8 cellular contexts compared by ENCODE assay signal in the genomic region with DNA sequence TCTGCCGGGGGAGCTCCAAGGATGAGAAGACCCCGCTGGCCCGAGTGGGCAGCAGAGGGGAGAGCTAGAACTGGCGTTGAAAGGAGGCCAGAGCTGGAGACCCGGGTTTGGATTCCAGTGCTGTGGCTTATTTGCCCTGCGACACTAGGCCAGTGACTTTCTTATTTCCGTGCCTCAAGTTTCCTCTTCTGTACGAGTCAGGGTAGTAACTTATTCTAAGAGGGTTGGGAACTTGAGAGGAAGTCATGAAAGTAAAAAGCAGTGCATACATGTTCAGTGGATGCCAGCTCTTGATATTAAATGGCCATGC. TPM values are rescaled to one million over a fixed set of nuclear protein-coding genes. Genes with fewer than 3 reads are reported as not detected.
DNase-seq lines count a peak whose midpoint lies in the region; ATAC-seq and TF ChIP-seq lines count a peak whose summit lies in the region.

No MANE protein-coding gene starts in this region.

- H3K9me3 Mint-ChIP-seq in nephron: no peaks in the 10 kb centered on the region

- peaks cover 18% of the 10 kb centered on the region for H3K4me1 Mint-ChIP-seq in nephron

- H3K9me3 ChIP-seq in Panc1 (ENCODE audit: control insufficient read depth, insufficient read depth, low read depth, low read length): no peaks in the 10 kb centered on the region
- H3K9me3 ChIP-seq in ectodermal cell (ENCODE audit: control insufficient read depth, low read length): no peaks in the 10 kb centered on the region

- H3K36me3 ChIP-seq in Panc1 (ENCODE audit: control insufficient read depth, insufficient read depth, low read length) (peaks cover 5% of the 10 kb centered on the region; the same call in 1 of the 2 replicates), ectodermal cell (ENCODE audit: control insufficient read depth, insufficient read depth, low read length) (peaks cover 16% of the 10 kb centered on the region)

- DNase-seq in SIG-M5 treated with dmso at 0.1 percent for 504 hours (lab: John Stamatoyannopoulos, UW; ENCODE audit: unreplicated experiment) (peak; percentile 43), SIG-M5 (lab: John Stamatoyannopoulos, UW) (no peak), Panc1 (ENCODE audit: low read depth, low spot score) (no peak), putamen (ENCODE audit: low spot score) (no peak), COLO668 (lab: John Stamatoyannopoulos, UW; ENCODE audit: unreplicated experiment) (no peak)
- no peak for DNase-seq in stimulated activated naive CD4-positive, alpha-beta T cell treated with Interleukin-2 at 50 U/mL for 16 hours (lab: John Stamatoyannopoulos, UW)

- WGBS in ectodermal cell, 2 experiments: 3 to 8% methylated on average over 8 of the region's 8 CpGs

- H3K4me3 ChIP-seq in Panc1 (ENCODE audit: low read depth in 2 of 2, low read length in 2 of 2) (peak overlapping the region; percentile 73 to 97), ectodermal cell (ENCODE audit: insufficient read depth, low read depth, low read length) (peak overlapping the region; percentile 96)

- H3K27me3 ChIP-seq in Panc1 (ENCODE audit: control insufficient read depth, insufficient read depth, low read length) (no peaks in the 10 kb centered on the region), ectodermal cell (ENCODE audit: control insufficient read depth, insufficient read depth, low read length, poor library complexity, severe bottlenecking) (no peaks in the 10 kb centered on the region)

- no peaks in the 10 kb centered on the region; the same call in 1 of the 2 replicates for H3K4me1 ChIP-seq in Panc1 (ENCODE audit: control insufficient read depth, insufficient read depth, low read length)
- H3K4me1 ChIP-seq in ectodermal cell (ENCODE audit: control insufficient read depth, insufficient read depth, low read length): peaks cover 6% of the 10 kb centered on the region

- POLR2A ChIA-PET in Panc1 (lab: Charles Lee): no interaction called here

- H3K27ac ChIP-seq in Panc1 (ENCODE audit: low read length): peak overlapping the region; percentile 92
- H3K27ac ChIP-seq in ectodermal cell (ENCODE audit: insufficient read depth, low read depth, low read length, poor library complexity, severe bottlenecking): no peak overlapping the region

- BruUV-seq in Panc1 (replicated peaks; lab: Mats Ljungman, UMichigan): no TSS peak

- H3K27ac Mint-ChIP-seq in nephron: peak overlapping the region; percentile 96 to 99 (median 97)

- CTCF ChIA-PET in Panc1 (lab: Charles Lee): interaction anchor here (0.5 to 0.9 kb wide), 4 partner anchors 121 to 316 kb away, joined by 3 read pairs; a partner anchor contains a TSS

- H3K4me3 Mint-ChIP-seq in nephron: peak overlapping the region; percentile 97 to 100 (median 98)

- no peak for TF ChIP-seq CTCF in Panc1 (IDR thresholded peaks at IDR 0.05)
- peak in 1 of 3 experiments; percentile 29 for TF ChIP-seq CTCF in nephron (IDR thresholded peaks at IDR 0.05; ENCODE audit: unreplicated experiment in 3 of 3)

- in situ Hi-C loops in Panc1 (cut with HindIII; ENCODE audit: low pct_unique_long_range_greater_than_20kb, low sequenced_read_pairs): no loop called here

- peaks cover 37% of the 10 kb centered on the region for H3K36me3 Mint-ChIP-seq in nephron (ENCODE audit: low read depth)

- ATAC-seq in Panc1: no peak

- peaks cover 12% of the 10 kb centered on the region for H3K27me3 Mint-ChIP-seq in nephron (ENCODE audit: low read depth)

- intact Hi-C loops in Panc1 (cut with micrococcal nuclease; ENCODE audit: unreplicated experiment): no loop called here

RNA-seq across cellular contexts. Expression of a gene that starts 0.7 kb away (rescaled TPM):
- 44.6 TPM for total RNA-seq in Panc1 (2021; ENCODE audit: unreplicated experiment)
- 57.8 TPM for polyA plus RNA-seq in Panc1 (2012; ENCODE audit: insufficient read length)
- polyA plus RNA-seq in ectodermal cell (2013, experiment 1 of 4): 122 TPM
- polyA plus RNA-seq in ectodermal cell (2013, experiment 2 of 4): 129 TPM
- polyA plus RNA-seq in ectodermal cell (2013, experiment 3 of 4): 104 TPM
- polyA plus RNA-seq in ectodermal cell (2013, experiment 4 of 4): 118 TPM

RNA-seq across cellular contexts. Expression of a gene that starts 11.8 kb away (rescaled TPM):
- total RNA-seq in Panc1 (2021; ENCODE audit: unreplicated experiment): 88.7 TPM
- 122 TPM for polyA plus RNA-seq in Panc1 (2012; ENCODE audit: insufficient read length)
- polyA plus RNA-seq in ectodermal cell (2013, experiment 1 of 4): 83.0 TPM
- polyA plus RNA-seq in ectodermal cell (2013, experiment 2 of 4): 90.1 TPM
- 74.0 TPM for polyA plus RNA-seq in ectodermal cell (2013, experiment 3 of 4)
- polyA plus RNA-seq in ectodermal cell (2013, experiment 4 of 4): 83.3 TPM

RNA-seq across cellular contexts. Expression of a gene that starts 12.6 kb away (rescaled TPM):
- not detected for total RNA-seq in Panc1 (2021; ENCODE audit: unreplicated experiment)
- not detected for polyA plus RNA-seq in Panc1 (2012; ENCODE audit: insufficient read length)
- not detected for polyA plus RNA-seq in ectodermal cell (2013, experiment 1 of 4)
- not detected for polyA plus RNA-seq in ectodermal cell (2013, experiment 2 of 4)
- not detected for polyA plus RNA-seq in ectodermal cell (2013, experiment 3 of 4)
- polyA plus RNA-seq in ectodermal cell (2013, experiment 4 of 4): not detected

RNA-seq across cellular contexts. Expression of a gene that starts 42.4 kb away (rescaled TPM):
- not detected for total RNA-seq in Panc1 (2021; ENCODE audit: unreplicated experiment)
- polyA plus RNA-seq in Panc1 (2012; ENCODE audit: insufficient read length): not detected
- polyA plus RNA-seq in ectodermal cell (2013, experiment 1 of 4): not detected
- not detected for polyA plus RNA-seq in ectodermal cell (2013, experiment 2 of 4)
- polyA plus RNA-seq in ectodermal cell (2013, experiment 3 of 4): not detected
- not detected for polyA plus RNA-seq in ectodermal cell (2013, experiment 4 of 4)
